ENCODE assay signal across 14 cellular contexts in the genomic region with DNA sequence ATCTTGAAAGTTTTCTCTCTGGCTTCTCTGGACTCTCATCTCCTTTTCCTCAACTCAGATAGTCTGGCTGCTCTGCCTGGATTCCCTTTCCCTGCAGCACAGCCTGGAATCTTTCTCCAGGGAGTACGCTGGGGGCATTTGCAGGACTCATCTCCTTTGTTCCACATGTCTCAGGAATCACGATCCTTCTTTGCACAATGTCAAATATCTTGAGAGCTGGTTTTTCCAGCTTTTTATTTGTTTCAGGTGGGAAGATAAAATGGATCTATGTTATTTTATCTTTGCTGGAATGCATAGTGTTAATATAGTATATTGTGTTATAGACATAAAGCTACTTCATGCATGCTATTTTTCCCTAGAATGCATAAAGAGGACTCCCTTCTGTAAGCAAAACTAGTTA.
"Had no signal": no experiment of that assay in that cellular context is flagged by ENCODE, and none has a peak within 500 bp of the region (broad histone marks: within the 10 kb centered on the region; RNA-seq: fewer than 3 reads in every experiment).

No MANE protein-coding gene starts in this region.

- FAIRE-seq: pancreas, small intestine had no signal

- H3K36me3 ChIP-seq: pancreas, tibial nerve had no signal

- H3K4me3 ChIP-seq: pancreas, SK-N-MC, tibial nerve had no signal

- DNase-seq: activated CD4-positive, alpha-beta T cell treated with anti-CD3 and anti-CD28 coated beads for 48 hours; activated CD8-positive, alpha-beta memory T cell treated with anti-CD3 and anti-CD28 coated beads, Interleukin-2, amount 50 U/mL, for 48 hours; activated CD8-positive, alpha-beta T cell treated with anti-CD3 and anti-CD28 coated beads, Interleukin-2, amount 10 ng/mL, durations not matched to agents 7 days and 5 days; activated naive CD4-positive, alpha-beta T cell treated with anti-CD3 and anti-CD28 coated beads for 36 hours; cortex of kidney; effector memory CD4-positive, alpha-beta T cell; left colon; pancreas; small intestine had no signal

- H3K9me3 ChIP-seq: pancreas, tibial nerve had no signal

- H3K4me1 Mint-ChIP-seq: memory B cell had no signal

- H3K4me3 Mint-ChIP-seq: activated CD8-positive, alpha-beta T cell treated with anti-CD3 and anti-CD28 coated beads, Interleukin-2, amount 10 ng/mL, durations not matched to agents 7 days and 5 days; activated naive CD4-positive, alpha-beta T cell treated with anti-CD3 and anti-CD28 coated beads for 36 hours; central memory CD8-positive, alpha-beta T cell; memory B cell; WTC11 had no signal

- H3K27ac Mint-ChIP-seq: activated CD8-positive, alpha-beta T cell treated with anti-CD3 and anti-CD28 coated beads, Interleukin-2, amount 10 ng/mL, durations not matched to agents 7 days and 5 days; activated naive CD4-positive, alpha-beta T cell treated with anti-CD3 and anti-CD28 coated beads for 36 hours; memory B cell; WTC11 had no signal

- H3K27me3 Mint-ChIP-seq: central memory CD8-positive, alpha-beta T cell had no signal

- H3K27ac ChIP-seq: pancreas, tibial nerve had no signal

- H3K9me3 Mint-ChIP-seq: memory B cell had no signal

- H3K27me3 ChIP-seq: pancreas, tibial nerve had no signal
